In the genomic region with DNA sequence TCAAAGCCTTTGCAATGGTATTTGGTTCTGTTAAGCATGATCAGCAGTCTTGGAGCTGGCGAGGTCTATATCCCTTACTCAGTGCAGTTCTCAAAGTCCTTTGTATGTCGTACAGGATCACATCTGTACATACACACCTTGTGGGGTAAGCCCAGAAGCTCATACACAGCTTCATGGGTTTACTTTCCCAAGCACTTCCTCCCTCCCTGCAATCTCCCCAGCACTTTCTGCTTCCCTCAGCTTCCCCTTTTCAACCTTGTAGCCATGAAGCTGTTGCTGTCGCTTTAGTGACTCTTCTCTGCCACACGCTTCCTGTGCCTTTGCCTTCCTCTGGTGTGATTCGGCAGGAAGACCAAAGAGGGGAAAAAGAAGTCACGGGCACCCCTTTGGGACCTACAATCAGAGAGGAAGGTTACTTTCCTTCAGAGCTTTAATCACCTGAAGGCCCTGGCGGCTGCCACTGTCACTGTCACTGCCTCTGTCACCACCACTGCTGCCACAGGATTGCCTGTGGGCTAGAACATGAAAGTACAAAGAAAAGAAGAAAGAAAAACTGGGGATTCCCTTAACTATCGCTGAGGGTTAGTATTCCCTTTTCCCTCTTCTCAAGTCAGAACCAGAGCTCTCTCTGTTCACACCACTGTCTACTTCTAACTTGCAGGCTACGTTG, we compare ENCODE assay signal across 8 cellular contexts. TPM values are rescaled to one million over a fixed set of nuclear protein-coding genes. Genes with fewer than 3 reads are reported as not detected.
DNase-seq lines count a peak whose midpoint lies in the region; ATAC-seq and TF ChIP-seq lines count a peak whose summit lies in the region.
"Not testable (repeated sequence)": the region's sequence is repeated elsewhere in the genome, so short reads cannot be mapped to it uniquely, and the experiment has no call there.

No MANE protein-coding gene starts in this region.

- not testable (repeated sequence) for TF ChIP-seq EP300 in upper lobe of left lung (IDR thresholded peaks at IDR 0.05)

- not testable (repeated sequence) for H3K4me3 ChIP-seq in upper lobe of left lung

- ATAC-seq in GM18511 (IDR thresholded peaks at IDR 0.05; ENCODE audit: unreplicated experiment) (peak; percentile 83), GM19452 (IDR thresholded peaks at IDR 0.05; ENCODE audit: unreplicated experiment) (peak; percentile 75), GM21717 (IDR thresholded peaks at IDR 0.05; ENCODE audit: unreplicated experiment) (peak; percentile 53), HG02884 (IDR thresholded peaks at IDR 0.05; ENCODE audit: unreplicated experiment) (peak; percentile 73), HG03342 (IDR thresholded peaks at IDR 0.05; ENCODE audit: unreplicated experiment) (peak; percentile 71), upper lobe of left lung (ENCODE audit: low FRiP score in 2 of 2) (peak; percentile 41 to 51)
- peak; percentile 85 for ATAC-seq in activated CD8-positive, alpha-beta T cell treated with anti-CD3 and anti-CD28 coated beads for 36 hours
- ATAC-seq in effector memory CD8-positive, alpha-beta T cell (replicated peaks), result peak; percentile 65

- H3K27me3 Mint-ChIP-seq in activated CD8-positive, alpha-beta T cell treated with anti-CD3 and anti-CD28 coated beads for 36 hours; effector memory CD8-positive, alpha-beta T cell: not testable (repeated sequence)

- intact Hi-C loops in activated CD8-positive, alpha-beta T cell treated with anti-CD3 and anti-CD28 coated beads for 36 hours (cut with micrococcal nuclease), result not testable (repeated sequence)

- POLR2A ChIA-PET in activated CD8-positive, alpha-beta T cell treated with anti-CD3 and anti-CD28 coated beads for 36 hours (lab: Charles Lee), result not testable (repeated sequence)

- not testable (repeated sequence) for H3K4me1 Mint-ChIP-seq in activated CD8-positive, alpha-beta T cell treated with anti-CD3 and anti-CD28 coated beads for 36 hours (ENCODE audit: low read depth); effector memory CD8-positive, alpha-beta T cell (ENCODE audit: low read depth in 2 of 2)

- no CpG with 5 or more reads among the region's 9 CpGs for WGBS in upper lobe of left lung, 2 donors

- H3K4me3 Mint-ChIP-seq in activated CD8-positive, alpha-beta T cell treated with anti-CD3 and anti-CD28 coated beads for 36 hours; effector memory CD8-positive, alpha-beta T cell: not testable (repeated sequence)

- H3K36me3 ChIP-seq in upper lobe of left lung, result not testable (repeated sequence)

- H3K9me3 Mint-ChIP-seq in activated CD8-positive, alpha-beta T cell treated with anti-CD3 and anti-CD28 coated beads for 36 hours; effector memory CD8-positive, alpha-beta T cell: not testable (repeated sequence)

- not testable (repeated sequence) for H3K27me3 ChIP-seq in upper lobe of left lung

- not testable (repeated sequence) for H3K27ac Mint-ChIP-seq in activated CD8-positive, alpha-beta T cell treated with anti-CD3 and anti-CD28 coated beads for 36 hours; effector memory CD8-positive, alpha-beta T cell

- not testable (repeated sequence) for H3K9me3 ChIP-seq in upper lobe of left lung

- CTCF ChIA-PET in activated CD8-positive, alpha-beta T cell treated with anti-CD3 and anti-CD28 coated beads for 36 hours (lab: Charles Lee), result not testable (repeated sequence)

- H3K27ac ChIP-seq in upper lobe of left lung, result not testable (repeated sequence)

- not testable (repeated sequence) for H3K36me3 Mint-ChIP-seq in activated CD8-positive, alpha-beta T cell treated with anti-CD3 and anti-CD28 coated beads for 36 hours (ENCODE audit: low read depth); effector memory CD8-positive, alpha-beta T cell (ENCODE audit: insufficient read depth)

- not testable (repeated sequence) for H3K4me1 ChIP-seq in upper lobe of left lung

- TF ChIP-seq POLR2A in upper lobe of left lung (IDR thresholded peaks at IDR 0.05), result not testable (repeated sequence)

- not testable (repeated sequence) for DNase-seq in activated CD8-positive, alpha-beta T cell treated with anti-CD3 and anti-CD28 coated beads for 36 hours; effector memory CD8-positive, alpha-beta T cell; upper lobe of left lung

- TF ChIP-seq CTCF in activated CD8-positive, alpha-beta T cell treated with anti-CD3 and anti-CD28 coated beads for 36 hours (IDR thresholded peaks at IDR 0.05); upper lobe of left lung (IDR thresholded peaks at IDR 0.05): not testable (repeated sequence)

RNA-seq across cellular contexts. Expression of a gene that starts 8.0 kb away (rescaled TPM):
- 10 to 100 TPM; 11.0 to 12.8 TPM for total RNA-seq in activated CD8-positive, alpha-beta T cell treated with anti-CD3 and anti-CD28 coated beads for 36 hours
- total RNA-seq in upper lobe of left lung, result 10 to 100 TPM in 4 of 6 donors, 1 to 10 TPM in 1, under 1 TPM in 1; 0.34 to 30.4 (median 18.0) TPM
